In genomic region chr7:112985377-112985987, GRCh38 we compare ENCODE assay signal across 12 cellular contexts.
DNase-seq lines count a peak whose midpoint lies in the region; ATAC-seq, FAIRE-seq and TF ChIP-seq lines count a peak whose summit lies in the region.
"Had no signal": no experiment of that assay in that cellular context is flagged by ENCODE, and none has a peak within 500 bp of the region (broad histone marks: within the 10 kb centered on the region; RNA-seq: fewer than 3 reads in every experiment).

No MANE protein-coding gene starts in this region.

- DNase-seq in Daoy (ENCODE audit: low read depth), result peak; percentile 25
- peak; percentile 14 for DNase-seq in NCI-H345 treated with DMSO at 0.1 percent for 48 hours (lab: John Stamatoyannopoulos, UW; ENCODE audit: unreplicated experiment)
- DNase-seq in fibroblast of lung (ENCODE audit: low read depth in 2 of 2), result peak; percentile 69 to 80
- no peak for DNase-seq in neuronal stem cell (ENCODE audit: low spot score)
- no peak for DNase-seq in GM19239 (ENCODE audit: insufficient read length, low spot score)
- DNase-seq in CD1c-positive myeloid dendritic cell (ENCODE audit: extremely low spot score), result no peak
- DNase-seq in gastrocnemius medialis, result no peak
- no peak for DNase-seq in stimulated activated CD4-positive, alpha-beta T cell treated with anti-CD3 and anti-CD28 coated beads, Interleukin-2, amount 100 ng/mL, for 48 hours
- DNase-seq: activated CD8-positive, alpha-beta T cell treated with anti-CD3 and anti-CD28 coated beads for 36 hours; Calu3 had no signal

- no peaks in the 10 kb centered on the region for H3K27me3 ChIP-seq in fibroblast of lung (ENCODE audit: control insufficient read depth, insufficient read depth, low read length)
- H3K27me3 ChIP-seq in neuronal stem cell (ENCODE audit: control insufficient read depth in 3 of 3, insufficient read depth in 3 of 3, low read depth in 1 of 3, low read length in 3 of 3), result no peaks in the 10 kb centered on the region
- H3K27me3 ChIP-seq in gastrocnemius medialis, result no peaks in the 10 kb centered on the region

- no peak overlapping the region for H2AK5ac ChIP-seq in neuronal stem cell (ENCODE audit: low read depth, low read length)

- no peak for FAIRE-seq in GM19239 (lab: Jason Lieb, UNC)
- FAIRE-seq: endothelial cell of umbilical vein had no signal

- H3K4me2 ChIP-seq in fibroblast of lung (ENCODE audit: extremely low read depth, insufficient read depth, low read length) (peak overlapping the region; percentile 59), neuronal stem cell (ENCODE audit: insufficient read depth, low read length, poor library complexity, severe bottlenecking) (no peak overlapping the region)

- no peak overlapping the region for H2BK12ac ChIP-seq in neuronal stem cell (ENCODE audit: low read length)

- H3K27ac ChIP-seq in fibroblast of lung (ENCODE audit: insufficient read depth, low read length) (peak overlapping the region; percentile 39), neuronal stem cell (replicated peaks; ENCODE audit: low read length) (no peak overlapping the region), gastrocnemius medialis (no peak overlapping the region)
- H3K27ac ChIP-seq: SK-N-MC had no signal

- H4K91ac ChIP-seq in neuronal stem cell (ENCODE audit: low read depth, low read length, poor library complexity), result no peak overlapping the region

- H3K23ac ChIP-seq in neuronal stem cell (ENCODE audit: low read depth, low read length, poor library complexity), result no peak overlapping the region

- no peaks in the 10 kb centered on the region for H4K20me1 ChIP-seq in fibroblast of lung (ENCODE audit: control insufficient read depth, extremely low read depth, insufficient read depth, low read length)

- H3K9me3 ChIP-seq in fibroblast of lung (ENCODE audit: control insufficient read depth, insufficient read depth, low read depth, low read length) (no peaks in the 10 kb centered on the region), neuronal stem cell (replicated peaks in 1 of 2; ENCODE audit: control insufficient read depth in 2 of 2, insufficient read depth in 1 of 2, low read depth in 1 of 2, low read length in 2 of 2) (no peaks in the 10 kb centered on the region), gastrocnemius medialis (no peaks in the 10 kb centered on the region)

- H3K9ac ChIP-seq in fibroblast of lung (ENCODE audit: insufficient read depth, low read length) (no peak overlapping the region), neuronal stem cell (ENCODE audit: low read depth, low read length, poor library complexity) (no peak overlapping the region)

- H3K14ac ChIP-seq in neuronal stem cell (ENCODE audit: low read length), result no peak overlapping the region

- no peak overlapping the region for H3K18ac ChIP-seq in neuronal stem cell (ENCODE audit: low read length)

- H2BK5ac ChIP-seq in neuronal stem cell (ENCODE audit: low read length), result no peak overlapping the region

- H3K36me3 ChIP-seq in fibroblast of lung (ENCODE audit: control insufficient read depth, insufficient read depth, low read length) (no peaks in the 10 kb centered on the region), neuronal stem cell (replicated peaks in 1 of 2; ENCODE audit: control insufficient read depth in 2 of 2, insufficient read depth in 2 of 2, low read length in 2 of 2) (no peaks in the 10 kb centered on the region), gastrocnemius medialis (no peaks in the 10 kb centered on the region)

- intact Hi-C loops in gastrocnemius medialis (cut with DNase I; ENCODE audit: low total_unique reads), result no loop called here

- H2AFZ ChIP-seq in fibroblast of lung (ENCODE audit: low read length), result no peak overlapping the region
- peak overlapping the region; percentile 67 for H2AFZ ChIP-seq in neuronal stem cell (ENCODE audit: low read length)

- in situ Hi-C loops in gastrocnemius medialis (cut with MboI; ENCODE audit: low sequenced_read_pairs in 4 of 4), result no loop called here

- no peak overlapping the region for H2BK120ac ChIP-seq in neuronal stem cell (ENCODE audit: low read depth, low read length)

- H3K4me3 ChIP-seq in fibroblast of lung (replicated peaks in 1 of 4; ENCODE audit: control extremely low read depth in 1 of 4, insufficient read depth in 1 of 4, low read depth in 3 of 4, low read length in 4 of 4), result peak overlapping the region in 1 of 4 experiments; percentile 30
- no peak overlapping the region for H3K4me3 ChIP-seq in neuronal stem cell (ENCODE audit: low read length in 2 of 2)
- no peak overlapping the region for H3K4me3 ChIP-seq in gastrocnemius medialis
- H3K4me3 ChIP-seq: SK-N-MC had no signal

- H3K79me1 ChIP-seq in neuronal stem cell (ENCODE audit: low read depth, low read length), result no peaks in the 10 kb centered on the region

- no peak overlapping the region for H2BK15ac ChIP-seq in neuronal stem cell (ENCODE audit: low read length)

- H3K4me1 ChIP-seq in fibroblast of lung (ENCODE audit: control insufficient read depth, extremely low read depth, insufficient read depth, low read length) (peaks cover 7% of the 10 kb centered on the region), neuronal stem cell (ENCODE audit: control insufficient read depth in 2 of 2, insufficient read depth in 1 of 2, low read depth in 1 of 2, low read length in 2 of 2) (peaks cover 2 to 7% of the 10 kb centered on the region in 2 donors), gastrocnemius medialis (no peaks in the 10 kb centered on the region)

- H3K4ac ChIP-seq in neuronal stem cell (ENCODE audit: low read length), result no peak overlapping the region

- no CpG with 5 or more reads among the region's 9 CpGs for WGBS in neuronal stem cell (ENCODE audit: extremely low coverage in 2 of 2, insufficient read length in 2 of 2, insufficient replicate concordance in 1 of 2), 2 donors

- TF ChIP-seq POLR2A in gastrocnemius medialis (IDR thresholded peaks at IDR 0.05), result no peak

- TF ChIP-seq CTCF in fibroblast of lung (conservative IDR thresholded peaks at IDR 0.05 in 1 of 2, IDR thresholded peaks at IDR 0.05 in 1 of 2; ENCODE audit: low read depth in 1 of 2, low read length in 2 of 2), result no peak
- no peak for TF ChIP-seq CTCF in gastrocnemius medialis (IDR thresholded peaks at IDR 0.05 in 4 of 5, conservative IDR thresholded peaks at IDR 0.05 in 1 of 5)

- H3K79me2 ChIP-seq in fibroblast of lung (ENCODE audit: control insufficient read depth, insufficient read depth, low read length), result no peaks in the 10 kb centered on the region

- H4K8ac ChIP-seq in neuronal stem cell (ENCODE audit: low read depth, low read length), result no peak overlapping the region

- no peak for ATAC-seq in gastrocnemius medialis
- ATAC-seq: activated CD8-positive, alpha-beta T cell treated with anti-CD3 and anti-CD28 coated beads for 36 hours had no signal

Comparison
In these comparisons a context has a peak if more than half of its experiments do, and no peak if none do; other contexts are left out.
1. DNase-seq: peak in Daoy (single experiment), NCI-H345 treated with DMSO at 0.1 percent for 48 hours (single experiment) and fibroblast of lung (2 of 2); none in neuronal stem cell (single experiment), GM19239 (single experiment), CD1c-positive myeloid dendritic cell (single experiment), gastrocnemius medialis (0 of 2) and stimulated activated CD4-positive, alpha-beta T cell treated with anti-CD3 and anti-CD28 coated beads, Interleukin-2, amount 100 ng/mL, for 48 hours (0 of 2).